ENCODE assay signal across 22 cellular contexts in genomic region chr7:103795112-103795511, GRCh38.
"Had no signal": no experiment of that assay in that cellular context is flagged by ENCODE, and none has a peak within 500 bp of the region (broad histone marks: within the 10 kb centered on the region; RNA-seq: fewer than 3 reads in every experiment).

No MANE protein-coding gene starts in this region.

- H3K27ac Mint-ChIP-seq: activated CD4-positive, alpha-beta memory T cell treated with anti-CD3 and anti-CD28 coated beads, Interleukin-2, amount 10 ng/mL, durations not matched to agents 7 days and 5 days; nephron; stimulated activated naive B cell treated with anti-CD40 and anti-IgM and Interleukin-4, amounts not matched to agents 10 μg/mL and 1 μg/mL and 100 μg/mL, for 72 hours; T-cell had no signal

- ATAC-seq: activated T-cell treated with anti-CD3 and anti-CD28 coated beads, Interleukin-2, amount 50 U/mL, for 4 hours; gastrocnemius medialis; lower lobe of right lung; stimulated activated naive B cell treated with anti-CD40 and anti-IgM and Interleukin-4, amounts not matched to agents 10 μg/mL and 1 μg/mL and 100 μg/mL, for 72 hours; T-cell had no signal

- H3K27me3 Mint-ChIP-seq: activated CD4-positive, alpha-beta memory T cell treated with anti-CD3 and anti-CD28 coated beads, Interleukin-2, amount 10 ng/mL, durations not matched to agents 7 days and 5 days had no signal

- DNase-seq: activated CD4-positive, alpha-beta memory T cell treated with anti-CD3 and anti-CD28 coated beads, Interleukin-2, amount 10 ng/mL, durations not matched to agents 7 days and 5 days; activated CD4-positive, alpha-beta T cell treated with anti-CD3 and anti-CD28 coated beads for 48 hours; activated CD4-positive, CD25-positive, alpha-beta regulatory T cell; activated effector memory CD4-positive, alpha-beta T cell treated with anti-CD3 and anti-CD28 coated beads, Interleukin-2, amount 50 U/mL, for 16 hours; activated naive CD4-positive, alpha-beta T cell treated with anti-CD3 and anti-CD28 coated beads, Interleukin-2, amount 50 U/mL, for 16 hours; activated T-cell treated with anti-CD3 and anti-CD28 coated beads, Interleukin-2, amount 50 U/mL, for 4 hours; cerebellar nuclear complex; effector memory CD4-positive, alpha-beta T cell; gastrocnemius medialis; head of caudate nucleus; lower lobe of right lung; midbrain; nucleus accumbens; posterior cingulate gyrus; retina; stimulated activated naive B cell treated with anti-CD40 and anti-IgM and Interleukin-4, amounts not matched to agents 10 μg/mL and 1 μg/mL and 100 μg/mL, for 72 hours; T-cell; tibial artery had no signal

- H3K27ac ChIP-seq: ascending aorta, gastrocnemius medialis, lower lobe of right lung, tibial artery had no signal

- H3K36me3 Mint-ChIP-seq: stimulated activated naive B cell treated with anti-CD40 and anti-IgM and Interleukin-4, amounts not matched to agents 10 μg/mL and 1 μg/mL and 100 μg/mL, for 72 hours; T-cell had no signal

- H3K9me3 ChIP-seq: ascending aorta, gastrocnemius medialis, lower lobe of right lung, tibial artery had no signal

- H3K4me3 ChIP-seq: ascending aorta, gastrocnemius medialis, lower lobe of right lung, tibial artery had no signal

- H3K4me1 ChIP-seq: ascending aorta, gastrocnemius medialis, lower lobe of right lung, tibial artery had no signal

- H3K4me3 Mint-ChIP-seq: activated CD4-positive, alpha-beta memory T cell treated with anti-CD3 and anti-CD28 coated beads, Interleukin-2, amount 10 ng/mL, durations not matched to agents 7 days and 5 days; activated T-cell treated with anti-CD3 and anti-CD28 coated beads, Interleukin-2, amount 50 U/mL, for 4 hours; nephron; stimulated activated naive B cell treated with anti-CD40 and anti-IgM and Interleukin-4, amounts not matched to agents 10 μg/mL and 1 μg/mL and 100 μg/mL, for 72 hours; T-cell had no signal

- H3K4me1 Mint-ChIP-seq: activated CD4-positive, alpha-beta memory T cell treated with anti-CD3 and anti-CD28 coated beads, Interleukin-2, amount 10 ng/mL, durations not matched to agents 7 days and 5 days; nephron; stimulated activated naive B cell treated with anti-CD40 and anti-IgM and Interleukin-4, amounts not matched to agents 10 μg/mL and 1 μg/mL and 100 μg/mL, for 72 hours; T-cell had no signal

- H3K27me3 ChIP-seq: ascending aorta, gastrocnemius medialis, tibial artery had no signal

- FAIRE-seq: endothelial cell of umbilical vein, keratinocyte had no signal

- H3K9me3 Mint-ChIP-seq: activated CD4-positive, alpha-beta memory T cell treated with anti-CD3 and anti-CD28 coated beads, Interleukin-2, amount 10 ng/mL, durations not matched to agents 7 days and 5 days; activated T-cell treated with anti-CD3 and anti-CD28 coated beads, Interleukin-2, amount 50 U/mL, for 4 hours; nephron had no signal

- H3K36me3 ChIP-seq: ascending aorta, gastrocnemius medialis, lower lobe of right lung, tibial artery had no signal
